In genomic region chr18:45793295-45793965, GRCh38 we compare ENCODE assay signal across 10 cellular contexts. TPM values are rescaled to one million over a fixed set of nuclear protein-coding genes. Genes with fewer than 3 reads are reported as not detected.
DNase-seq lines count a peak whose midpoint lies in the region; ATAC-seq and TF ChIP-seq lines count a peak whose summit lies in the region.
"Had no signal": no experiment of that assay in that cellular context is flagged by ENCODE, and none has a peak within 500 bp of the region (broad histone marks: within the 10 kb centered on the region; RNA-seq: fewer than 3 reads in every experiment).

No MANE protein-coding gene starts in this region.

- no peak overlapping the region for H3K4me3 ChIP-seq in MG63
- no peak overlapping the region for H3K4me3 ChIP-seq in astrocyte of the spinal cord (ENCODE audit: low read depth, low read length)
- no peak overlapping the region for H3K4me3 ChIP-seq in right lobe of liver

- peak in 3 of 4 donors; percentile 29 to 99 (median 52) for ATAC-seq in right lobe of liver
- no peak for ATAC-seq in HG02588 (IDR thresholded peaks at IDR 0.05; ENCODE audit: unreplicated experiment)
- ATAC-seq in GM19324 (IDR thresholded peaks at IDR 0.05; ENCODE audit: low FRiP score, unreplicated experiment): no peak

- H3K27me3 ChIP-seq in MG63: no peaks in the 10 kb centered on the region
- no peaks in the 10 kb centered on the region for H3K27me3 ChIP-seq in right lobe of liver

- no peak for TF ChIP-seq POLR2A in right lobe of liver (IDR thresholded peaks at IDR 0.05)

- intact Hi-C loops in right lobe of liver (cut with DNase I): no loop called here

- DNase-seq in COLO829 (ENCODE audit: low spot score): peak; percentile 69
- peak; percentile 76 for DNase-seq in MG63
- peak; percentile 81 for DNase-seq in astrocyte of the spinal cord (ENCODE audit: low read depth, low spot score)
- DNase-seq in right lobe of liver: peak in 1 of 3 donors; percentile 25
- no peak for DNase-seq in GM13976 (ENCODE audit: low spot score)
- no peak for DNase-seq in 8988T
- DNase-seq: activated naive CD4-positive, alpha-beta T cell treated with anti-CD3 and anti-CD28 coated beads, Interleukin-2, amount 10 ng/mL, durations not matched to agents 7 days and 5 days; NCI-H2107 had no signal

- no peaks in the 10 kb centered on the region; the same call in 1 of the 2 replicates for H3K36me3 ChIP-seq in MG63
- no peaks in the 10 kb centered on the region for H3K36me3 ChIP-seq in right lobe of liver

- no peak overlapping the region for H3K27ac ChIP-seq in right lobe of liver

- H3K4me1 ChIP-seq in right lobe of liver: no peaks in the 10 kb centered on the region

- peaks cover 13% of the 10 kb centered on the region for H3K9me3 ChIP-seq in MG63
- no peaks in the 10 kb centered on the region for H3K9me3 ChIP-seq in right lobe of liver

- no peak for TF ChIP-seq CTCF in astrocyte of the spinal cord (IDR thresholded peaks at IDR 0.05; ENCODE audit: low read depth, low read length)
- no peak for TF ChIP-seq CTCF in right lobe of liver (IDR thresholded peaks at IDR 0.05)
- TF ChIP-seq CTCF in GM13976 (IDR thresholded peaks at IDR 0.05; ENCODE audit: borderline replicate concordance, control extremely low read depth, extremely low read depth, insufficient read depth, missing control alignments): no peak

- 56% methylated on average over 4 of the region's 4 CpGs for WGBS in right lobe of liver (ENCODE audit: insufficient coverage, low coverage, low lambda C conversion rate, missing lambda C conversion rate)

- in situ Hi-C loops in astrocyte of the spinal cord (cut with HindIII; ENCODE audit: low sequenced_read_pairs) (no loop called here), GM13976 (cut with MboI; ENCODE audit: low sequenced_read_pairs, unreplicated experiment) (no loop called here)

RNA-seq across cellular contexts. Expression of gene SIGLEC15, which starts 32.0 kb away (rescaled TPM):
- 0.13 TPM in 1 of 2 replicates, not detected in the other for total RNA-seq in MG63 (2014; rRNA removed; shearing (Covaris generic); ENCODE audit: low replicate concordance)
- under 1 TPM in 4 of 6 experiments, not detected in 2; 0.12 to 0.35 (median 0.19) TPM for total RNA-seq in right lobe of liver

Comparison
In these comparisons a context has a peak if more than half of its experiments do, and no peak if none do; other contexts are left out.
1. DNase-seq: peak in COLO829 (single experiment), MG63 (single experiment) and astrocyte of the spinal cord (single experiment); none in GM13976 (single experiment) and 8988T (single experiment).
2. ATAC-seq: peak in right lobe of liver (3 of 4); none in HG02588 (single experiment) and GM19324 (single experiment).